8 cellular contexts compared by ENCODE assay signal in genomic region chr17:21043296-21044232, GRCh38.
DNase-seq lines count a peak whose midpoint lies in the region; ATAC-seq lines count a peak whose summit lies in the region.

No MANE protein-coding gene starts in this region.

- H3K9ac ChIP-seq in BLaER1 treated with 17β-estradiol and CSF1 and Interleukin-3, amounts not matched to agents 10 nM and 100 nM, result peak overlapping the region; percentile 82 to 96 (median 90)

- H3K4me3 ChIP-seq in BLaER1 treated with 17β-estradiol and CSF1 and Interleukin-3, amounts not matched to agents 10 nM and 100 nM, result peak overlapping the region; percentile 52 to 78 (median 61)
- peak overlapping the region; percentile 62 for H3K4me3 ChIP-seq in effector memory CD4-positive, alpha-beta T cell (ENCODE audit: insufficient read depth, low read depth, low read length, poor library complexity, severe bottlenecking)

- DNase-seq in GM19238 (ENCODE audit: insufficient read length, low spot score) (peak; percentile 78), NCI-H526 (lab: John Stamatoyannopoulos, UW) (peak; percentile 90 to 97), midbrain (lab: John Stamatoyannopoulos, UW) (peak; percentile 99)
- DNase-seq in activated CD4-positive, alpha-beta T cell treated with anti-CD3 and anti-CD28 coated beads, Interleukin-2, amount 50 U/mL, for 48 hours, result peak; percentile 96 to 98
- DNase-seq in effector memory CD4-positive, alpha-beta T cell, result peak; percentile 96
- DNase-seq in stimulated activated CD8-positive, alpha-beta memory T cell treated with anti-CD3 and anti-CD28 coated beads, Interleukin-2, amount 100 ng/mL, for 48 hours (ENCODE audit: low read depth in 2 of 2), result peak; percentile 96 to 97

- H3K36me3 ChIP-seq in BLaER1 treated with 17β-estradiol and CSF1 and Interleukin-3, amounts not matched to agents 10 nM and 100 nM, result peaks cover 0 to 17% (median 14%) of the 10 kb centered on the region in 11 experiments; a peak in 16 of 22 replicates
- H3K36me3 ChIP-seq in effector memory CD4-positive, alpha-beta T cell (ENCODE audit: control insufficient read depth, insufficient read depth, low read length), result no peaks in the 10 kb centered on the region

- ATAC-seq in HG03439 (IDR thresholded peaks at IDR 0.05; ENCODE audit: unreplicated experiment), result peak; percentile 80

- peak overlapping the region; percentile 76 to 98 (median 91) for H3K27ac ChIP-seq in BLaER1 treated with 17β-estradiol and CSF1 and Interleukin-3, amounts not matched to agents 10 nM and 100 nM
- H3K27ac ChIP-seq in effector memory CD4-positive, alpha-beta T cell (ENCODE audit: insufficient read depth, low read length, poor library complexity, severe bottlenecking), result peak overlapping the region; percentile 91

- peak overlapping the region; percentile 75 to 87 (median 83) for H3K4me2 ChIP-seq in BLaER1 treated with 17β-estradiol and CSF1 and Interleukin-3, amounts not matched to agents 10 nM and 100 nM

- H3K4me1 ChIP-seq in BLaER1 treated with 17β-estradiol and CSF1 and Interleukin-3, amounts not matched to agents 10 nM and 100 nM, result peaks cover 26 to 34% (median 33%) of the 10 kb centered on the region in 10 experiments
- peaks cover 26% of the 10 kb centered on the region for H3K4me1 ChIP-seq in effector memory CD4-positive, alpha-beta T cell (ENCODE audit: control insufficient read depth, insufficient read depth, low read length, poor library complexity, severe bottlenecking)

- no peaks in the 10 kb centered on the region for H3K27me3 ChIP-seq in BLaER1 treated with 17β-estradiol and CSF1 and Interleukin-3, amounts not matched to agents 10 nM and 100 nM
- no peaks in the 10 kb centered on the region for H3K27me3 ChIP-seq in effector memory CD4-positive, alpha-beta T cell (replicated peaks; ENCODE audit: control insufficient read depth, insufficient read depth, low read length, poor library complexity, severe bottlenecking)

- no peaks in the 10 kb centered on the region for H3K9me3 ChIP-seq in BLaER1 treated with 17β-estradiol and CSF1 and Interleukin-3, amounts not matched to agents 10 nM and 100 nM (replicated peaks in 1 of 11)
- no peaks in the 10 kb centered on the region for H3K9me3 ChIP-seq in effector memory CD4-positive, alpha-beta T cell (ENCODE audit: control insufficient read depth, low read length)

- peaks cover 35 to 36% (median 36%) of the 10 kb centered on the region in 11 experiments for H4K20me1 ChIP-seq in BLaER1 treated with 17β-estradiol and CSF1 and Interleukin-3, amounts not matched to agents 10 nM and 100 nM

Comparison
In these comparisons a context has a peak if more than half of its experiments do, and no peak if none do; other contexts are left out.
1. Peak in every context shown above with its lines: DNase-seq, ATAC-seq, H3K4me3 ChIP-seq and H3K27ac ChIP-seq.